In genomic region chr1:46248122-46248920, GRCh38 we compare ENCODE assay signal across 2 cellular contexts.
A peak's percentile ranks its signal among the peaks of the same experiment; 100 is the strongest.
TF ChIP-seq lines count a peak whose summit lies in the region.

No MANE protein-coding gene starts in this region.

TF ChIP-seq in GM12878, 131 proteins besides CTCF, POLR2A, EP300 and RAD21:
- TF ChIP-seq SRF (IDR thresholded peaks at IDR 0.05; ENCODE audit: low read depth in 2 of 2, low read length in 2 of 2) (0 out of 4 replicates have a peak, but pooled peaks of 1 of the 2 experiments have one; percentile 2), PML (IDR thresholded peaks at IDR 0.05; ENCODE audit: low read length) (0 out of 2 replicates have a peak, but pooled peaks have one; percentile 1), NR2F1 (conservative IDR thresholded peaks at IDR 0.05) (0 out of 2 replicates have a peak, but pooled peaks have one; percentile 16), ZNF622 (IDR thresholded peaks at IDR 0.05) (no peak), SREBF2 (IDR thresholded peaks at IDR 0.05; ENCODE audit: low read length) (no peak), EGR1 (IDR thresholded peaks at IDR 0.05; ENCODE audit: borderline replicate concordance in 1 of 2, low read depth in 2 of 2, low read length in 2 of 2) (no peak), JUND (IDR thresholded peaks at IDR 0.05; ENCODE audit: low read depth, low read length) (no peak)

TF ChIP-seq in neural cell, 6 proteins besides CTCF, POLR2A, EP300 and RAD21:
- TF ChIP-seq TAF1 (IDR thresholded peaks at IDR 0.05; ENCODE audit: low read depth) = no peak
- no peak for TF ChIP-seq SMC3 (conservative IDR thresholded peaks at IDR 0.05; ENCODE audit: poor library complexity)
- TF ChIP-seq POLR2AphosphoS5 (IDR thresholded peaks at IDR 0.05) = no peak
- no peak for TF ChIP-seq EZH2 (IDR thresholded peaks at IDR 0.05; ENCODE audit: borderline replicate concordance, insufficient read depth, low read length, poor library complexity, severe bottlenecking)
- no peak for TF ChIP-seq REST (IDR thresholded peaks at IDR 0.05; ENCODE audit: borderline replicate concordance)
- TF ChIP-seq MXI1 (conservative IDR thresholded peaks at IDR 0.05; ENCODE audit: poor library complexity, severe bottlenecking) = no peak
